Comparison of ENCODE assay signal across 1 cellular context in the genomic region with DNA sequence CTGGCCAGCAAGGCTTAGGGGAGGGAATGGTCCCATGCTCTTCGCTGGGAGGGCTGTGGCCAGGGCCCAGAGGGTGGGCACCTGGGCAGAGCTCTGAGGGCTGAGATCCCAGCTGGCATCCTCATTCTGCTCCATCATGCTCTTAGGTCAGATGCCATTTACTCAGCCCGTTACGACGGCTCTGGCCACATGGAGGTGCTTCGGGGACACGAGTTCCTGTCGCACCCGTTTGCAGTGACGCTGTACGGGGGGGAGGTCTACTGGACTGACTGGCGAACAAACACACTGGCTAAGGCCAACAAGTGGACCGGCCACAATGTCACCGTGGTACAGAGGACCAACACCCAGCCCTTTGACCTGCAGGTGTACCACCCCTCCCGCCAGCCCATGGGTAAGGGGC.
TF ChIP-seq lines count a peak whose summit lies in the region.

No MANE protein-coding gene starts in this region.

TF ChIP-seq in K562, 482 proteins besides CTCF, POLR2A, EP300 and RAD21 (continued from another document and continues in another):
- TF ChIP-seq, protein P1, sequence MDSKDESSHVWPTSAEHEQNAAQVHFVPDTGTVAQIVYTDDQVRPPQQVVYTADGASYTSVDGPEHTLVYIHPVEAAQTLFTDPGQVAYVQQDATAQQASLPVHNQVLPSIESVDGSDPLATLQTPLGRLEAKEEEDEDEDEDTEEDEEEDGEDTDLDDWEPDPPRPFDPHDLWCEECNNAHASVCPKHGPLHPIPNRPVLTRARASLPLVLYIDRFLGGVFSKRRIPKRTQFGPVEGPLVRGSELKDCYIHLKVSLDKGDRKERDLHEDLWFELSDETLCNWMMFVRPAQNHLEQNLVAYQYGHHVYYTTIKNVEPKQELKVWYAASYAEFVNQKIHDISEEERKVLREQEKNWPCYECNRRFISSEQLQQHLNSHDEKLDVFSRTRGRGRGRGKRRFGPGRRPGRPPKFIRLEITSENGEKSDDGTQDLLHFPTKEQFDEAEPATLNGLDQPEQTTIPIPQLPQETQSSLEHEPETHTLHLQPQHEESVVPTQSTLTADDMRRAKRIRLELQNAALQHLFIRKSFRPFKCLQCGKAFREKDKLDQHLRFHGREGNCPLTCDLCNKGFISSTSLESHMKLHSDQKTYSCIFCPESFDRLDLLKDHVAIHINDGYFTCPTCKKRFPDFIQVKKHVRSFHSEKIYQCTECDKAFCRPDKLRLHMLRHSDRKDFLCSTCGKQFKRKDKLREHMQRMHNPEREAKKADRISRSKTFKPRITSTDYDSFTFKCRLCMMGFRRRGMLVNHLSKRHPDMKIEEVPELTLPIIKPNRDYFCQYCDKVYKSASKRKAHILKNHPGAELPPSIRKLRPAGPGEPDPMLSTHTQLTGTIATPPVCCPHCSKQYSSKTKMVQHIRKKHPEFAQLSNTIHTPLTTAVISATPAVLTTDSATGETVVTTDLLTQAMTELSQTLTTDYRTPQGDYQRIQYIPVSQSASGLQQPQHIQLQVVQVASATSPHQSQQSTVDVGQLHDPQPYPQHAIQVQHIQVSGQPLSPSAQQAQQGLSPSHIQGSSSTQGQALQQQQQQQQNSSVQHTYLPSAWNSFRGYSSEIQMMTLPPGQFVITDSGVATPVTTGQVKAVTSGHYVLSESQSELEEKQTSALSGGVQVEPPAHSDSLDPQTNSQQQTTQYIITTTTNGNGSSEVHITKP (IDR thresholded peaks at IDR 0.05; ENCODE audit: partially characterized antibody) = no peak
- TF ChIP-seq SLC30A9 (CRISPR knock-in tag; IDR thresholded peaks at IDR 0.05) (no peak), HMG20A (CRISPR knock-in tag; conservative IDR thresholded peaks at IDR 0.05) (no peak), NCOA4 (IDR thresholded peaks at IDR 0.05; ENCODE audit: partially characterized antibody) (no peak), ETV6 (IDR thresholded peaks at IDR 0.05; ENCODE audit: borderline replicate concordance in 1 of 2, low read depth in 2 of 2, low read length in 1 of 2) (no peak), ETV6 (CRISPR knock-in tag; IDR thresholded peaks at IDR 0.05; ENCODE audit: borderline replicate concordance) (0 out of 2 replicates have a peak, but pooled peaks have one; percentile 55), LEF1 (IDR thresholded peaks at IDR 0.05) (no peak), NR1H2 (CRISPR knock-in tag; IDR thresholded peaks at IDR 0.05) (no peak), ZNF143 (CRISPR knock-in tag; IDR thresholded peaks at IDR 0.05) (0 out of 2 replicates have a peak, but pooled peaks have one; percentile 27), ZNF174 (CRISPR knock-in tag; IDR thresholded peaks at IDR 0.05) (no peak), SAFB2 (IDR thresholded peaks at IDR 0.05; ENCODE audit: borderline replicate concordance, low read depth, low read length, severe bottlenecking) (no peak), MYC (IDR thresholded peaks at IDR 0.05; ENCODE audit: low read depth, low read length) (no peak), MYC (CRISPR knock-in tag; IDR thresholded peaks at IDR 0.05; ENCODE audit: borderline replicate concordance, low read depth) (no peak), ZNF354B (CRISPR knock-in tag; IDR thresholded peaks at IDR 0.05) (no peak), KLF1 (tag; IDR thresholded peaks at IDR 0.05) (no peak), ZNF707 (CRISPR knock-in tag; conservative IDR thresholded peaks at IDR 0.05) (no peak), L3MBTL2 (IDR thresholded peaks at IDR 0.05) (peak; percentile 90), POLR2AphosphoS5 (IDR thresholded peaks at IDR 0.05; ENCODE audit: control insufficient read depth, insufficient read depth, low read depth, low read length) (no peak), ZNF217 (CRISPR knock-in tag; IDR thresholded peaks at IDR 0.05) (no peak), ZFP36 (IDR thresholded peaks at IDR 0.05; ENCODE audit: low read depth, low read length, partially characterized antibody) (no peak), DMBX1 (CRISPR knock-in tag; IDR thresholded peaks at IDR 0.05; ENCODE audit: borderline replicate concordance) (no peak), ZEB2 (IDR thresholded peaks at IDR 0.05) (no peak), PHB (CRISPR knock-in tag; IDR thresholded peaks at IDR 0.05) (no peak), MEIS2 (IDR thresholded peaks at IDR 0.05; ENCODE audit: partially characterized antibody) (no peak), ZC3H8 (IDR thresholded peaks at IDR 0.05) (no peak), MCM5 (IDR thresholded peaks at IDR 0.05; ENCODE audit: low read depth) (no peak), TARDBP (IDR thresholded peaks at IDR 0.05) (no peak), ZNF24 (IDR thresholded peaks at IDR 0.05) (no peak), ETV1 (tag; conservative IDR thresholded peaks at IDR 0.05; ENCODE audit: low read depth) (no peak), ETS2 (tag; IDR thresholded peaks at IDR 0.05; ENCODE audit: borderline replicate concordance, poor library complexity, severe bottlenecking) (no peak), SUPT5H (IDR thresholded peaks at IDR 0.05) (no peak)
- TF ChIP-seq, protein P2, sequence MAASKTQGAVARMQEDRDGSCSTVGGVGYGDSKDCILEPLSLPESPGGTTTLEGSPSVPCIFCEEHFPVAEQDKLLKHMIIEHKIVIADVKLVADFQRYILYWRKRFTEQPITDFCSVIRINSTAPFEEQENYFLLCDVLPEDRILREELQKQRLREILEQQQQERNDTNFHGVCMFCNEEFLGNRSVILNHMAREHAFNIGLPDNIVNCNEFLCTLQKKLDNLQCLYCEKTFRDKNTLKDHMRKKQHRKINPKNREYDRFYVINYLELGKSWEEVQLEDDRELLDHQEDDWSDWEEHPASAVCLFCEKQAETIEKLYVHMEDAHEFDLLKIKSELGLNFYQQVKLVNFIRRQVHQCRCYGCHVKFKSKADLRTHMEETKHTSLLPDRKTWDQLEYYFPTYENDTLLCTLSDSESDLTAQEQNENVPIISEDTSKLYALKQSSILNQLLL (CRISPR knock-in tag; IDR thresholded peaks at IDR 0.05; ENCODE audit: borderline replicate concordance) = no peak
- TF ChIP-seq, protein P3, sequence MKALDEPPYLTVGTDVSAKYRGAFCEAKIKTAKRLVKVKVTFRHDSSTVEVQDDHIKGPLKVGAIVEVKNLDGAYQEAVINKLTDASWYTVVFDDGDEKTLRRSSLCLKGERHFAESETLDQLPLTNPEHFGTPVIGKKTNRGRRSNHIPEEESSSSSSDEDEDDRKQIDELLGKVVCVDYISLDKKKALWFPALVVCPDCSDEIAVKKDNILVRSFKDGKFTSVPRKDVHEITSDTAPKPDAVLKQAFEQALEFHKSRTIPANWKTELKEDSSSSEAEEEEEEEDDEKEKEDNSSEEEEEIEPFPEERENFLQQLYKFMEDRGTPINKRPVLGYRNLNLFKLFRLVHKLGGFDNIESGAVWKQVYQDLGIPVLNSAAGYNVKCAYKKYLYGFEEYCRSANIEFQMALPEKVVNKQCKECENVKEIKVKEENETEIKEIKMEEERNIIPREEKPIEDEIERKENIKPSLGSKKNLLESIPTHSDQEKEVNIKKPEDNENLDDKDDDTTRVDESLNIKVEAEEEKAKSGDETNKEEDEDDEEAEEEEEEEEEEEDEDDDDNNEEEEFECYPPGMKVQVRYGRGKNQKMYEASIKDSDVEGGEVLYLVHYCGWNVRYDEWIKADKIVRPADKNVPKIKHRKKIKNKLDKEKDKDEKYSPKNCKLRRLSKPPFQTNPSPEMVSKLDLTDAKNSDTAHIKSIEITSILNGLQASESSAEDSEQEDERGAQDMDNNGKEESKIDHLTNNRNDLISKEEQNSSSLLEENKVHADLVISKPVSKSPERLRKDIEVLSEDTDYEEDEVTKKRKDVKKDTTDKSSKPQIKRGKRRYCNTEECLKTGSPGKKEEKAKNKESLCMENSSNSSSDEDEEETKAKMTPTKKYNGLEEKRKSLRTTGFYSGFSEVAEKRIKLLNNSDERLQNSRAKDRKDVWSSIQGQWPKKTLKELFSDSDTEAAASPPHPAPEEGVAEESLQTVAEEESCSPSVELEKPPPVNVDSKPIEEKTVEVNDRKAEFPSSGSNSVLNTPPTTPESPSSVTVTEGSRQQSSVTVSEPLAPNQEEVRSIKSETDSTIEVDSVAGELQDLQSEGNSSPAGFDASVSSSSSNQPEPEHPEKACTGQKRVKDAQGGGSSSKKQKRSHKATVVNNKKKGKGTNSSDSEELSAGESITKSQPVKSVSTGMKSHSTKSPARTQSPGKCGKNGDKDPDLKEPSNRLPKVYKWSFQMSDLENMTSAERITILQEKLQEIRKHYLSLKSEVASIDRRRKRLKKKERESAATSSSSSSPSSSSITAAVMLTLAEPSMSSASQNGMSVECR (CRISPR knock-in tag; IDR thresholded peaks at IDR 0.05) = no peak
- TF ChIP-seq, protein P4, sequence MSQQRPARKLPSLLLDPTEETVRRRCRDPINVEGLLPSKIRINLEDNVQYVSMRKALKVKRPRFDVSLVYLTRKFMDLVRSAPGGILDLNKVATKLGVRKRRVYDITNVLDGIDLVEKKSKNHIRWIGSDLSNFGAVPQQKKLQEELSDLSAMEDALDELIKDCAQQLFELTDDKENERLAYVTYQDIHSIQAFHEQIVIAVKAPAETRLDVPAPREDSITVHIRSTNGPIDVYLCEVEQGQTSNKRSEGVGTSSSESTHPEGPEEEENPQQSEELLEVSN (IDR thresholded peaks at IDR 0.05; ENCODE audit: borderline replicate concordance in 1 of 2, extremely low read depth in 1 of 2, insufficient read depth in 1 of 2, insufficient read length in 1 of 2, low read depth in 1 of 2, low read length in 1 of 2, poor library complexity in 1 of 2, severe bottlenecking in 1 of 2) = peak; percentile 60 to 88
- TF ChIP-seq, protein P5, sequence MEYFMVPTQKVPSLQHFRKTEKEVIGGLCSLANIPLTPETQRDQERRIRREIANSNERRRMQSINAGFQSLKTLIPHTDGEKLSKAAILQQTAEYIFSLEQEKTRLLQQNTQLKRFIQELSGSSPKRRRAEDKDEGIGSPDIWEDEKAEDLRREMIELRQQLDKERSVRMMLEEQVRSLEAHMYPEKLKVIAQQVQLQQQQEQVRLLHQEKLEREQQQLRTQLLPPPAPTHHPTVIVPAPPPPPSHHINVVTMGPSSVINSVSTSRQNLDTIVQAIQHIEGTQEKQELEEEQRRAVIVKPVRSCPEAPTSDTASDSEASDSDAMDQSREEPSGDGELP (CRISPR knock-in tag; IDR thresholded peaks at IDR 0.05; ENCODE audit: borderline replicate concordance) = no peak
- TF ChIP-seq, protein P6, sequence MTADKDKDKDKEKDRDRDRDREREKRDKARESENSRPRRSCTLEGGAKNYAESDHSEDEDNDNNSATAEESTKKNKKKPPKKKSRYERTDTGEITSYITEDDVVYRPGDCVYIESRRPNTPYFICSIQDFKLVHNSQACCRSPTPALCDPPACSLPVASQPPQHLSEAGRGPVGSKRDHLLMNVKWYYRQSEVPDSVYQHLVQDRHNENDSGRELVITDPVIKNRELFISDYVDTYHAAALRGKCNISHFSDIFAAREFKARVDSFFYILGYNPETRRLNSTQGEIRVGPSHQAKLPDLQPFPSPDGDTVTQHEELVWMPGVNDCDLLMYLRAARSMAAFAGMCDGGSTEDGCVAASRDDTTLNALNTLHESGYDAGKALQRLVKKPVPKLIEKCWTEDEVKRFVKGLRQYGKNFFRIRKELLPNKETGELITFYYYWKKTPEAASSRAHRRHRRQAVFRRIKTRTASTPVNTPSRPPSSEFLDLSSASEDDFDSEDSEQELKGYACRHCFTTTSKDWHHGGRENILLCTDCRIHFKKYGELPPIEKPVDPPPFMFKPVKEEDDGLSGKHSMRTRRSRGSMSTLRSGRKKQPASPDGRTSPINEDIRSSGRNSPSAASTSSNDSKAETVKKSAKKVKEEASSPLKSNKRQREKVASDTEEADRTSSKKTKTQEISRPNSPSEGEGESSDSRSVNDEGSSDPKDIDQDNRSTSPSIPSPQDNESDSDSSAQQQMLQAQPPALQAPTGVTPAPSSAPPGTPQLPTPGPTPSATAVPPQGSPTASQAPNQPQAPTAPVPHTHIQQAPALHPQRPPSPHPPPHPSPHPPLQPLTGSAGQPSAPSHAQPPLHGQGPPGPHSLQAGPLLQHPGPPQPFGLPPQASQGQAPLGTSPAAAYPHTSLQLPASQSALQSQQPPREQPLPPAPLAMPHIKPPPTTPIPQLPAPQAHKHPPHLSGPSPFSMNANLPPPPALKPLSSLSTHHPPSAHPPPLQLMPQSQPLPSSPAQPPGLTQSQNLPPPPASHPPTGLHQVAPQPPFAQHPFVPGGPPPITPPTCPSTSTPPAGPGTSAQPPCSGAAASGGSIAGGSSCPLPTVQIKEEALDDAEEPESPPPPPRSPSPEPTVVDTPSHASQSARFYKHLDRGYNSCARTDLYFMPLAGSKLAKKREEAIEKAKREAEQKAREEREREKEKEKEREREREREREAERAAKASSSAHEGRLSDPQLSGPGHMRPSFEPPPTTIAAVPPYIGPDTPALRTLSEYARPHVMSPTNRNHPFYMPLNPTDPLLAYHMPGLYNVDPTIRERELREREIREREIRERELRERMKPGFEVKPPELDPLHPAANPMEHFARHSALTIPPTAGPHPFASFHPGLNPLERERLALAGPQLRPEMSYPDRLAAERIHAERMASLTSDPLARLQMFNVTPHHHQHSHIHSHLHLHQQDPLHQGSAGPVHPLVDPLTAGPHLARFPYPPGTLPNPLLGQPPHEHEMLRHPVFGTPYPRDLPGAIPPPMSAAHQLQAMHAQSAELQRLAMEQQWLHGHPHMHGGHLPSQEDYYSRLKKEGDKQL (CRISPR knock-in tag; IDR thresholded peaks at IDR 0.05; ENCODE audit: borderline replicate concordance) = no peak
- TF ChIP-seq, protein P7, sequence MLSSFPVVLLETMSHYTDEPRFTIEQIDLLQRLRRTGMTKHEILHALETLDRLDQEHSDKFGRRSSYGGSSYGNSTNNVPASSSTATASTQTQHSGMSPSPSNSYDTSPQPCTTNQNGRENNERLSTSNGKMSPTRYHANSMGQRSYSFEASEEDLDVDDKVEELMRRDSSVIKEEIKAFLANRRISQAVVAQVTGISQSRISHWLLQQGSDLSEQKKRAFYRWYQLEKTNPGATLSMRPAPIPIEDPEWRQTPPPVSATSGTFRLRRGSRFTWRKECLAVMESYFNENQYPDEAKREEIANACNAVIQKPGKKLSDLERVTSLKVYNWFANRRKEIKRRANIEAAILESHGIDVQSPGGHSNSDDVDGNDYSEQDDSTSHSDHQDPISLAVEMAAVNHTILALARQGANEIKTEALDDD (IDR thresholded peaks at IDR 0.05) = no peak
- TF ChIP-seq, protein P8, sequence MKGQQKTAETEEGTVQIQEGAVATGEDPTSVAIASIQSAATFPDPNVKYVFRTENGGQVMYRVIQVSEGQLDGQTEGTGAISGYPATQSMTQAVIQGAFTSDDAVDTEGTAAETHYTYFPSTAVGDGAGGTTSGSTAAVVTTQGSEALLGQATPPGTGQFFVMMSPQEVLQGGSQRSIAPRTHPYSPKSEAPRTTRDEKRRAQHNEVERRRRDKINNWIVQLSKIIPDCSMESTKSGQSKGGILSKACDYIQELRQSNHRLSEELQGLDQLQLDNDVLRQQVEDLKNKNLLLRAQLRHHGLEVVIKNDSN (CRISPR knock-in tag; IDR thresholded peaks at IDR 0.05) = peak; percentile 32
- TF ChIP-seq, protein P9, sequence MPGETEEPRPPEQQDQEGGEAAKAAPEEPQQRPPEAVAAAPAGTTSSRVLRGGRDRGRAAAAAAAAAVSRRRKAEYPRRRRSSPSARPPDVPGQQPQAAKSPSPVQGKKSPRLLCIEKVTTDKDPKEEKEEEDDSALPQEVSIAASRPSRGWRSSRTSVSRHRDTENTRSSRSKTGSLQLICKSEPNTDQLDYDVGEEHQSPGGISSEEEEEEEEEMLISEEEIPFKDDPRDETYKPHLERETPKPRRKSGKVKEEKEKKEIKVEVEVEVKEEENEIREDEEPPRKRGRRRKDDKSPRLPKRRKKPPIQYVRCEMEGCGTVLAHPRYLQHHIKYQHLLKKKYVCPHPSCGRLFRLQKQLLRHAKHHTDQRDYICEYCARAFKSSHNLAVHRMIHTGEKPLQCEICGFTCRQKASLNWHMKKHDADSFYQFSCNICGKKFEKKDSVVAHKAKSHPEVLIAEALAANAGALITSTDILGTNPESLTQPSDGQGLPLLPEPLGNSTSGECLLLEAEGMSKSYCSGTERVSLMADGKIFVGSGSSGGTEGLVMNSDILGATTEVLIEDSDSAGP (CRISPR knock-in tag; IDR thresholded peaks at IDR 0.05) = no peak
